Comparison of ENCODE assay signal across 10 cellular contexts in genomic region chr19:40423938-40424337, GRCh38. TPM values are rescaled to one million over a fixed set of nuclear protein-coding genes. Genes with fewer than 3 reads are reported as not detected.
DNase-seq lines count a peak whose midpoint lies in the region; ATAC-seq and TF ChIP-seq lines count a peak whose summit lies in the region.
"Had no signal": no experiment of that assay in that cellular context is flagged by ENCODE, and none has a peak within 500 bp of the region (broad histone marks: within the 10 kb centered on the region; RNA-seq: fewer than 3 reads in every experiment).

No MANE protein-coding gene starts in this region.

- peaks cover 33% of the 10 kb centered on the region for H3K79me2 ChIP-seq in hepatocyte

- no peak for ATAC-seq in stimulated activated naive CD8-positive, alpha-beta T cell treated with anti-CD3 and anti-CD28 coated beads, Interleukin-15, amount 100 ng/mL, for 72 hours

- peaks cover 22% of the 10 kb centered on the region for H3K4me1 Mint-ChIP-seq in T-helper 2 cell treated with Interferon-gamma antibody and Interleukin-4, amounts not matched to agents 5 μg/mL and 100 μg/mL, for 36 hours (ENCODE audit: low read depth)
- peaks cover 19% of the 10 kb centered on the region for H3K4me1 Mint-ChIP-seq in activated T-helper 2 cell treated with anti-CD3 and anti-CD28 coated beads, Interferon-gamma antibody, Interleukin-2, Interleukin-4, amounts not matched to agents 10 μg/mL and 5 μg/mL and 100 μg/mL, durations not matched to agents 14 hours and 24 hours and 36 hours (ENCODE audit: low read depth)
- H3K4me1 Mint-ChIP-seq in stimulated activated naive CD8-positive, alpha-beta T cell treated with anti-CD3 and anti-CD28 coated beads, Interleukin-15, amount 100 ng/mL, for 72 hours, result peaks cover 30% of the 10 kb centered on the region

- H3K9me3 ChIP-seq in hepatocyte (ENCODE audit: low read depth), result no peaks in the 10 kb centered on the region

- 96% methylated on average over 6 of the region's 6 CpGs for WGBS in hepatocyte (ENCODE audit: low lambda C conversion rate, missing lambda C conversion rate)

- DNase-seq in T-helper 2 cell treated with Interferon-gamma antibody and Interleukin-4, amounts not matched to agents 5 μg/mL and 100 μg/mL, for 36 hours (ENCODE audit: low spot score), result no peak
- DNase-seq in T-helper 2 cell, result no peak
- DNase-seq in activated T-helper 2 cell treated with anti-CD3 and anti-CD28 coated beads, Interferon-gamma antibody, Interleukin-2, Interleukin-4, amounts not matched to agents 10 μg/mL and 5 μg/mL and 100 μg/mL, durations not matched to agents 14 hours and 24 hours and 36 hours (ENCODE audit: low spot score), result no peak
- no peak for DNase-seq in hepatocyte (ENCODE audit: low spot score)
- DNase-seq in stimulated activated naive CD8-positive, alpha-beta T cell treated with anti-CD3 and anti-CD28 coated beads, Interleukin-15, amount 100 ng/mL, for 72 hours, result no peak
- no peak for DNase-seq in NCI-H2081 (lab: John Stamatoyannopoulos, UW)
- no peak for DNase-seq in NCI-H2029 (lab: John Stamatoyannopoulos, UW)
- no peak for DNase-seq in activated gamma-delta T cell (lab: John Stamatoyannopoulos, UW)
- DNase-seq: OCI-M1, posterior cingulate gyrus had no signal

- H3K4me2 ChIP-seq in hepatocyte, result peak overlapping the region; percentile 95

- peak overlapping the region; percentile 68 for H3K27ac Mint-ChIP-seq in T-helper 2 cell treated with Interferon-gamma antibody and Interleukin-4, amounts not matched to agents 5 μg/mL and 100 μg/mL, for 36 hours
- H3K27ac Mint-ChIP-seq in activated T-helper 2 cell treated with anti-CD3 and anti-CD28 coated beads, Interferon-gamma antibody, Interleukin-2, Interleukin-4, amounts not matched to agents 10 μg/mL and 5 μg/mL and 100 μg/mL, durations not matched to agents 14 hours and 24 hours and 36 hours, result peak overlapping the region; percentile 35
- H3K27ac Mint-ChIP-seq in stimulated activated naive CD8-positive, alpha-beta T cell treated with anti-CD3 and anti-CD28 coated beads, Interleukin-15, amount 100 ng/mL, for 72 hours, result no peak overlapping the region

- no peaks in the 10 kb centered on the region for H3K9me3 Mint-ChIP-seq in T-helper 2 cell treated with Interferon-gamma antibody and Interleukin-4, amounts not matched to agents 5 μg/mL and 100 μg/mL, for 36 hours
- H3K9me3 Mint-ChIP-seq in activated T-helper 2 cell treated with anti-CD3 and anti-CD28 coated beads, Interferon-gamma antibody, Interleukin-2, Interleukin-4, amounts not matched to agents 10 μg/mL and 5 μg/mL and 100 μg/mL, durations not matched to agents 14 hours and 24 hours and 36 hours, result no peaks in the 10 kb centered on the region
- no peaks in the 10 kb centered on the region for H3K9me3 Mint-ChIP-seq in stimulated activated naive CD8-positive, alpha-beta T cell treated with anti-CD3 and anti-CD28 coated beads, Interleukin-15, amount 100 ng/mL, for 72 hours

- no peaks in the 10 kb centered on the region for H3K27me3 ChIP-seq in hepatocyte

- no peak for TF ChIP-seq CTCF in hepatocyte (IDR thresholded peaks at IDR 0.05; ENCODE audit: poor library complexity)

- no peaks in the 10 kb centered on the region for H3K27me3 Mint-ChIP-seq in T-helper 2 cell treated with Interferon-gamma antibody and Interleukin-4, amounts not matched to agents 5 μg/mL and 100 μg/mL, for 36 hours (ENCODE audit: low read depth)
- no peaks in the 10 kb centered on the region for H3K27me3 Mint-ChIP-seq in activated T-helper 2 cell treated with anti-CD3 and anti-CD28 coated beads, Interferon-gamma antibody, Interleukin-2, Interleukin-4, amounts not matched to agents 10 μg/mL and 5 μg/mL and 100 μg/mL, durations not matched to agents 14 hours and 24 hours and 36 hours (ENCODE audit: low read depth)
- H3K27me3 Mint-ChIP-seq in stimulated activated naive CD8-positive, alpha-beta T cell treated with anti-CD3 and anti-CD28 coated beads, Interleukin-15, amount 100 ng/mL, for 72 hours, result no peaks in the 10 kb centered on the region

- intact Hi-C loops in activated T-helper 2 cell treated with anti-CD3 and anti-CD28 coated beads, Interferon-gamma antibody, Interleukin-2, Interleukin-4, amounts not matched to agents 10 μg/mL and 5 μg/mL and 100 μg/mL, durations not matched to agents 14 hours and 24 hours and 36 hours (cut with micrococcal nuclease), result no loop called here

- peak overlapping the region; percentile 47 for H3K4me3 Mint-ChIP-seq in T-helper 2 cell treated with Interferon-gamma antibody and Interleukin-4, amounts not matched to agents 5 μg/mL and 100 μg/mL, for 36 hours
- peak overlapping the region; percentile 66 for H3K4me3 Mint-ChIP-seq in activated T-helper 2 cell treated with anti-CD3 and anti-CD28 coated beads, Interferon-gamma antibody, Interleukin-2, Interleukin-4, amounts not matched to agents 10 μg/mL and 5 μg/mL and 100 μg/mL, durations not matched to agents 14 hours and 24 hours and 36 hours (ENCODE audit: low read depth)
- peak overlapping the region; percentile 14 to 89 for H3K4me3 Mint-ChIP-seq in stimulated activated naive CD8-positive, alpha-beta T cell treated with anti-CD3 and anti-CD28 coated beads, Interleukin-15, amount 100 ng/mL, for 72 hours

- no peaks in the 10 kb centered on the region for H3K9me2 ChIP-seq in hepatocyte (replicated peaks; ENCODE audit: insufficient read depth)

- H3K4me3 ChIP-seq in hepatocyte, result peak overlapping the region; percentile 39

- H3K36me3 ChIP-seq in hepatocyte (replicated peaks; ENCODE audit: insufficient read depth, low read depth), result no peaks in the 10 kb centered on the region

- no peaks in the 10 kb centered on the region for H4K20me1 ChIP-seq in hepatocyte (ENCODE audit: insufficient read depth, poor library complexity, severe bottlenecking)

- peaks cover 7% of the 10 kb centered on the region for H3K36me3 Mint-ChIP-seq in T-helper 2 cell treated with Interferon-gamma antibody and Interleukin-4, amounts not matched to agents 5 μg/mL and 100 μg/mL, for 36 hours (ENCODE audit: low read depth)
- peaks cover 16% of the 10 kb centered on the region for H3K36me3 Mint-ChIP-seq in activated T-helper 2 cell treated with anti-CD3 and anti-CD28 coated beads, Interferon-gamma antibody, Interleukin-2, Interleukin-4, amounts not matched to agents 10 μg/mL and 5 μg/mL and 100 μg/mL, durations not matched to agents 14 hours and 24 hours and 36 hours (ENCODE audit: low read depth)

- H2AFZ ChIP-seq in hepatocyte, result no peak overlapping the region

- H3K4me1 ChIP-seq in hepatocyte (ENCODE audit: insufficient read depth), result peaks cover 17% of the 10 kb centered on the region

- peak overlapping the region; percentile 99 for H3K27ac ChIP-seq in hepatocyte

RNA-seq across cellular contexts. Expression of gene SERTAD1, which starts 1.9 kb away (rescaled TPM):
- total RNA-seq in activated T-helper 2 cell treated with anti-CD3 and anti-CD28 coated beads, Interferon-gamma antibody, Interleukin-2, Interleukin-4, amounts not matched to agents 10 μg/mL and 5 μg/mL and 100 μg/mL, durations not matched to agents 14 hours and 24 hours and 36 hours, result 17.5 and 18.1 TPM in 2 replicates
- total RNA-seq in hepatocyte, result 14.4 and 17.1 TPM in 2 replicates
- polyA plus RNA-seq in hepatocyte, result 17.9 and 23.6 TPM in 2 replicates

RNA-seq across cellular contexts. Expression of gene PRX, which starts 10.8 kb away (rescaled TPM):
- 0.83 and 0.87 TPM in 2 replicates for total RNA-seq in activated T-helper 2 cell treated with anti-CD3 and anti-CD28 coated beads, Interferon-gamma antibody, Interleukin-2, Interleukin-4, amounts not matched to agents 10 μg/mL and 5 μg/mL and 100 μg/mL, durations not matched to agents 14 hours and 24 hours and 36 hours
- total RNA-seq in hepatocyte, result 1.9 and 2.0 TPM in 2 replicates
- 0.80 and 1.4 TPM in 2 replicates for polyA plus RNA-seq in hepatocyte

RNA-seq across cellular contexts. Expression of gene SERTAD3, which starts 20.2 kb away (rescaled TPM):
- total RNA-seq in activated T-helper 2 cell treated with anti-CD3 and anti-CD28 coated beads, Interferon-gamma antibody, Interleukin-2, Interleukin-4, amounts not matched to agents 10 μg/mL and 5 μg/mL and 100 μg/mL, durations not matched to agents 14 hours and 24 hours and 36 hours, result 12.5 and 13.1 TPM in 2 replicates
- total RNA-seq in hepatocyte, result 36.4 and 40.4 TPM in 2 replicates
- polyA plus RNA-seq in hepatocyte, result 62.2 and 64.0 TPM in 2 replicates

RNA-seq across cellular contexts. Expression of gene HIPK4, which starts 34.0 kb away (rescaled TPM):
- 0.07 TPM in 1 of 2 replicates, not detected in the other for total RNA-seq in activated T-helper 2 cell treated with anti-CD3 and anti-CD28 coated beads, Interferon-gamma antibody, Interleukin-2, Interleukin-4, amounts not matched to agents 10 μg/mL and 5 μg/mL and 100 μg/mL, durations not matched to agents 14 hours and 24 hours and 36 hours
- 0.07 and 0.08 TPM in 2 replicates for total RNA-seq in hepatocyte
- 0.13 TPM in 1 of 2 replicates, not detected in the other for polyA plus RNA-seq in hepatocyte

RNA-seq across cellular contexts. Expression of gene BLVRB, which starts 41.6 kb away (rescaled TPM):
- 10.4 and 11.3 TPM in 2 replicates for total RNA-seq in activated T-helper 2 cell treated with anti-CD3 and anti-CD28 coated beads, Interferon-gamma antibody, Interleukin-2, Interleukin-4, amounts not matched to agents 10 μg/mL and 5 μg/mL and 100 μg/mL, durations not matched to agents 14 hours and 24 hours and 36 hours
- total RNA-seq in hepatocyte, result 114 and 116 TPM in 2 replicates
- 146 and 157 TPM in 2 replicates for polyA plus RNA-seq in hepatocyte

Comparison
In these comparisons a context has a peak if more than half of its experiments do, and no peak if none do; other contexts are left out.
1. H3K27ac Mint-ChIP-seq: peak in T-helper 2 cell treated with Interferon-gamma antibody and Interleukin-4, amounts not matched to agents 5 μg/mL and 100 μg/mL, for 36 hours (single experiment) and activated T-helper 2 cell treated with anti-CD3 and anti-CD28 coated beads, Interferon-gamma antibody, Interleukin-2, Interleukin-4, amounts not matched to agents 10 μg/mL and 5 μg/mL and 100 μg/mL, durations not matched to agents 14 hours and 24 hours and 36 hours (single experiment); none in stimulated activated naive CD8-positive, alpha-beta T cell treated with anti-CD3 and anti-CD28 coated beads, Interleukin-15, amount 100 ng/mL, for 72 hours (0 of 2).
2. Peak in every context shown above with its lines, with median percentiles within 50 percentile points of each other: H3K4me3 Mint-ChIP-seq.